Comparison of ENCODE assay signal across 22 cellular contexts in the genomic region with DNA sequence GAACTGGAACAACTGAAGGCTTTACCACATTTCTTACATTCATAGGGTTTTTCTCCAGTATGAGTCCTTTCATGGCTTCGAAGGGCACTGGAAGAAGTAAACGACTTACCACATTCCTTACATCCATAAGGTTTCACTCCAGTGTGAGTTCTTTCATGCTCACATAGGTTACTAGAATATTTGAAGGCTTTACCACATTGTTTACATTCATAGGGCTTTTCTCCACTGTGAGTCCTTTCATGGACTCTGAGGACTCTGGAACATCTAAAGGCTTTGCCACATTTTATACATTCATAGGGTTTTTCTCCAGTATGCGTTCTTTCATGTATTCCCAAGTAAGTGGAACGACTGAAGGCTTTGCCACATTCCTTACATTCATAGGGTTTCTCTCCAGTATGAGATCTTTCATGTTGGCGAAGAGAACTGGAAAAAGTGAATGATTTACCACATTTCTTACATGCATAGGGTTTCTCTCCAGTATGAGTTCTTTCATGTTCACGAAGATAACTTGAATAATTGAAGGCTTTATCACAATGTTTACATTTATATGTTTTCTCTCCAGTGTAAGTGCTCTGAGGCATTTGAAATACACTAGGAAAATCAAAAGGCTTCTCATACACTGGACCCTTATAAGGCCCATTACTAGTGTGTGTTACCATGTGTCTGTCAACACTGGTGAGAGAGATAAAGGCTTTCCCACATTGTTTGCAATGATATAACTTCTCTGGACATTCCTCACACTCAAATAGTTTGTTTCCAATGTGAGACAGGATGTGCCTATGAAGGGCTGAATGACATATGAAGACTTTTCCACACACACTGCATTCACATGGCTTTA. TPM values are rescaled to one million over a fixed set of nuclear protein-coding genes. Genes with fewer than 3 reads are reported as not detected.
DNase-seq lines count a peak whose midpoint lies in the region; ATAC-seq, FAIRE-seq and TF ChIP-seq lines count a peak whose summit lies in the region.
"Had no signal": no experiment of that assay in that cellular context is flagged by ENCODE, and none has a peak within 500 bp of the region (broad histone marks: within the 10 kb centered on the region; RNA-seq: fewer than 3 reads in every experiment).

No MANE protein-coding gene starts in this region.

- H3K4me2 ChIP-seq in A549 (no peak overlapping the region), K562 (ENCODE audit: insufficient read depth, low read length) (no peak overlapping the region), mesendoderm (ENCODE audit: low read length) (no peak overlapping the region), neural progenitor cell (no peak overlapping the region)

- 63% methylated on average over 6 of the region's 6 CpGs for WGBS in A549 (ENCODE audit: missing lambda C conversion rate)
- 81% methylated on average over 6 of the region's 6 CpGs for WGBS in K562 (ENCODE audit: insufficient coverage, low coverage, missing lambda C conversion rate)
- WGBS in mesendoderm (ENCODE audit: extremely low coverage, insufficient coverage, low lambda C conversion rate), result no CpG with 5 or more reads among the region's 6 CpGs

- intact Hi-C loops in K562 (cut with micrococcal nuclease), result no loop called here
- intact Hi-C loops in MCF 10A (cut with micrococcal nuclease), result no loop called here

- H3K9ac ChIP-seq in K562 (ENCODE audit: insufficient read depth in 1 of 2, low read depth in 2 of 2, low read length in 2 of 2), result no peak overlapping the region
- H3K9ac ChIP-seq in mesendoderm (ENCODE audit: low read length), result no peak overlapping the region
- no peak overlapping the region for H3K9ac ChIP-seq in neural progenitor cell

- POLR2A ChIA-PET in A549 (lab: Yijun Ruan, JAX), result no interaction called here
- POLR2A ChIA-PET in HEK293 (lab: Yijun Ruan, JAX), result no interaction called here
- POLR2A ChIA-PET in K562 (lab: Yijun Ruan, JAX), result no interaction called here
- POLR2A ChIA-PET in MCF 10A (lab: Yijun Ruan, JAX), result interaction anchor here (0.8 to 1.0 kb wide), 2 partner anchors 40 to 41 kb away, joined by 3 to 4 read pairs; a partner anchor contains a TSS

- peaks cover 6% of the 10 kb centered on the region for H3K79me1 ChIP-seq in mesendoderm (ENCODE audit: low read length)

- FAIRE-seq in A549 (lab: Jason Lieb, UNC) (no peak), K562 (lab: Jason Lieb, UNC) (no peak)
- FAIRE-seq: GM19239, H54, HTR-8/SVneo had no signal

- peaks cover 69% of the 10 kb centered on the region for H3K36me3 Mint-ChIP-seq in MCF 10A (ENCODE audit: insufficient read depth, unreplicated experiment)
- H3K36me3 Mint-ChIP-seq in neural progenitor cell, result peaks cover 71% of the 10 kb centered on the region

- no peak overlapping the region for H3K27ac Mint-ChIP-seq in MCF 10A (ENCODE audit: low read depth, unreplicated experiment)
- H3K27ac Mint-ChIP-seq in neural progenitor cell, result no peak overlapping the region
- H3K27ac Mint-ChIP-seq: HFFc6, IgD-negative memory B cell had no signal

- H3K27me3 Mint-ChIP-seq in MCF 10A (ENCODE audit: insufficient read depth, unreplicated experiment) (no peaks in the 10 kb centered on the region), neural progenitor cell (ENCODE audit: insufficient read depth, low read depth) (peaks cover 3% of the 10 kb centered on the region)
- H3K27me3 Mint-ChIP-seq: IgD-negative memory B cell had no signal

- TF ChIP-seq POLR2A in A549 (IDR thresholded peaks at IDR 0.05; ENCODE audit: low read length), result no peak
- TF ChIP-seq POLR2A in K562 (conservative IDR thresholded peaks at IDR 0.05), result no peak

- H3K27me3 ChIP-seq in K562 (ENCODE audit: control insufficient read depth in 2 of 2, insufficient read depth in 2 of 2, low read length in 2 of 2) (no peaks in the 10 kb centered on the region), mesendoderm (ENCODE audit: insufficient read depth, low read length, poor library complexity) (no peaks in the 10 kb centered on the region), neural progenitor cell (no peaks in the 10 kb centered on the region)

- H2BK5ac ChIP-seq in mesendoderm (ENCODE audit: low read length), result no peak overlapping the region

- peak in 1 of 2 experiments; percentile 23 for DNase-seq in A549 (ENCODE audit: low read depth in 1 of 2, low spot score in 1 of 2)
- DNase-seq in K562 (ENCODE audit: extremely low read depth in 1 of 4, low spot score in 3 of 4), result no peak
- peak; percentile 14 for DNase-seq in mesendoderm
- no peak for DNase-seq in MCF 10A (ENCODE audit: unreplicated experiment)
- DNase-seq in neural progenitor cell (ENCODE audit: low spot score), result no peak
- DNase-seq: 8988T, EL, GF-D8, HFFc6, NCI-H1417, NCI-H1694 treated with DMSO at 0.1 percent for 48 hours, NCI-H446 treated with DMSO at 0.1 percent for 48 hours, NCI-H526 treated with DMSO at 0.1 percent for 48 hours, Right ventricle myocardium superior, SW 1271 had no signal

- no peaks in the 10 kb centered on the region for H3K4me1 ChIP-seq in A549
- no peaks in the 10 kb centered on the region for H3K4me1 ChIP-seq in HEK293 (ENCODE audit: control insufficient read depth, insufficient read depth, low read length)
- H3K4me1 ChIP-seq in K562 (replicated peaks in 1 of 2; ENCODE audit: control insufficient read depth in 2 of 2, insufficient read depth in 2 of 2, low read length in 2 of 2), result no peaks in the 10 kb centered on the region
- no peaks in the 10 kb centered on the region for H3K4me1 ChIP-seq in mesendoderm (ENCODE audit: control insufficient read depth, low read depth, low read length)
- H3K4me1 ChIP-seq in neural progenitor cell, result no peaks in the 10 kb centered on the region

- BruUV-seq in K562 (replicated peaks; lab: Mats Ljungman, UMichigan) (no TSS peak), MCF 10A (replicated peaks; lab: Mats Ljungman, UMichigan) (no TSS peak)

- no peaks in the 10 kb centered on the region for H3K4me1 Mint-ChIP-seq in MCF 10A (ENCODE audit: insufficient read depth, unreplicated experiment)
- no peaks in the 10 kb centered on the region for H3K4me1 Mint-ChIP-seq in neural progenitor cell
- H3K4me1 Mint-ChIP-seq: IgD-negative memory B cell had no signal

- H3F3A ChIP-seq in neural progenitor cell (ENCODE audit: low read depth), result peaks cover 4% of the 10 kb centered on the region

- H3K9me3 Mint-ChIP-seq in MCF 10A (ENCODE audit: unreplicated experiment) (peaks cover 64% of the 10 kb centered on the region), neural progenitor cell (peaks cover 87% of the 10 kb centered on the region)

- H2AFZ ChIP-seq in K562 (ENCODE audit: low read depth, low read length) (no peak overlapping the region), neural progenitor cell (replicated peaks) (no peak overlapping the region)

- H4K20me1 ChIP-seq in K562 (replicated peaks; ENCODE audit: control insufficient read depth, insufficient read depth, low read length) (no peaks in the 10 kb centered on the region), neural progenitor cell (ENCODE audit: low read depth) (no peaks in the 10 kb centered on the region)

- H4K8ac ChIP-seq in mesendoderm (ENCODE audit: low read depth, low read length), result no peak overlapping the region

- H3K23ac ChIP-seq in mesendoderm (ENCODE audit: low read length), result no peak overlapping the region

- CTCF ChIA-PET in A549 (lab: Yijun Ruan, JAX) (no interaction called here), HEK293 (lab: Yijun Ruan, JAX) (no interaction called here), K562 (lab: Yijun Ruan, JAX; ENCODE audit: low intra/inter-chr PET ratio) (no interaction called here), MCF 10A (lab: Yijun Ruan, JAX) (interaction anchor here (0.7 to 0.9 kb wide), 2 partner anchors 51 to 131 kb away, joined by 3 to 4 read pairs; no protein-coding TSS in a partner anchor)

- H3K9me3 ChIP-seq in A549, result peaks cover 89% of the 10 kb centered on the region
- H3K9me3 ChIP-seq in HEK293 (ENCODE audit: control insufficient read depth, insufficient read depth, low read depth, low read length), result no peaks in the 10 kb centered on the region
- peaks cover 29% of the 10 kb centered on the region for H3K9me3 ChIP-seq in K562 (replicated peaks; ENCODE audit: control insufficient read depth, insufficient read depth, low read depth, low read length)
- H3K9me3 ChIP-seq in neural progenitor cell (ENCODE audit: low read depth), result peaks cover 75% of the 10 kb centered on the region

- TF ChIP-seq CTCF in A549 (IDR thresholded peaks at IDR 0.05) (no peak), HEK293 (tag by site-specific recombination; IDR thresholded peaks at IDR 0.05) (no peak), K562 (IDR thresholded peaks at IDR 0.05 in 2 of 3, conservative IDR thresholded peaks at IDR 0.05 in 1 of 3; ENCODE audit: insufficient read depth in 2 of 3, low read depth in 1 of 3, low read length in 3 of 3) (no peak), MCF 10A (IDR thresholded peaks at IDR 0.05; ENCODE audit: unreplicated experiment) (no peak), neural progenitor cell (IDR thresholded peaks at IDR 0.05) (no peak)

- H2BK120ac ChIP-seq in mesendoderm (ENCODE audit: low read depth, low read length), result no peak overlapping the region

- H2BK15ac ChIP-seq in mesendoderm (replicated peaks; ENCODE audit: low read depth), result no peak overlapping the region

- in situ Hi-C loops in K562 (cut with MboI), result no loop called here

- no peak overlapping the region for H3K4me3 ChIP-seq in A549
- H3K4me3 ChIP-seq in HEK293 (ENCODE audit: low read depth, low read length), result no peak overlapping the region
- no peak overlapping the region for H3K4me3 ChIP-seq in K562
- H3K4me3 ChIP-seq in mesendoderm (ENCODE audit: low read length), result peak overlapping the region; percentile 27
- no peak overlapping the region for H3K4me3 ChIP-seq in neural progenitor cell

- no peak overlapping the region for H4K5ac ChIP-seq in mesendoderm (ENCODE audit: low read length)

- TF ChIP-seq RAD21 in A549 (conservative IDR thresholded peaks at IDR 0.05 in 1 of 2, IDR thresholded peaks at IDR 0.05 in 1 of 2), result no peak
- 0 out of 4 replicates have a peak, but pooled peaks of 1 of the 2 experiments have one; percentile 3 for TF ChIP-seq RAD21 in K562 (CRISPR knock-in tag; conservative IDR thresholded peaks at IDR 0.05 in 1 of 2, IDR thresholded peaks at IDR 0.05 in 1 of 2)

- H3K4me3 Mint-ChIP-seq in MCF 10A (ENCODE audit: unreplicated experiment), result no peak overlapping the region
- no peak overlapping the region for H3K4me3 Mint-ChIP-seq in neural progenitor cell
- H3K4me3 Mint-ChIP-seq: HFFc6, IgD-negative memory B cell had no signal

- peaks cover 10% of the 10 kb centered on the region; the same call in 1 of the 3 replicates for H3K79me2 ChIP-seq in K562 (ENCODE audit: control insufficient read depth, insufficient read depth, low read length)
- H3K79me2 ChIP-seq in mesendoderm (ENCODE audit: control insufficient read depth, insufficient read depth, low read length), result peaks cover 2% of the 10 kb centered on the region
- peaks cover 31% of the 10 kb centered on the region for H3K79me2 ChIP-seq in neural progenitor cell (ENCODE audit: low read depth)

- ATAC-seq in A549 (no peak), K562 (no peak), HG02852 (IDR thresholded peaks at IDR 0.05; ENCODE audit: unreplicated experiment) (no peak), HG03354 (IDR thresholded peaks at IDR 0.05; ENCODE audit: poor library complexity, severe bottlenecking, unreplicated experiment) (no peak)

- TF ChIP-seq EP300 in A549 (IDR thresholded peaks at IDR 0.05), result no peak
- TF ChIP-seq EP300 in K562 (IDR thresholded peaks at IDR 0.05; ENCODE audit: low read length), result no peak

- no peak overlapping the region for H3K18ac ChIP-seq in mesendoderm (ENCODE audit: low read length)

- peaks cover 0 to 31% of the 10 kb centered on the region in 2 experiments; a peak in 1 of 3 replicates for H3K36me3 ChIP-seq in HEK293 (ENCODE audit: control insufficient read depth in 2 of 2, insufficient read depth in 1 of 2, low read length in 2 of 2)
- H3K36me3 ChIP-seq in K562 (ENCODE audit: control insufficient read depth, insufficient read depth, low read length), result peaks cover 23% of the 10 kb centered on the region
- peaks cover 7% of the 10 kb centered on the region for H3K36me3 ChIP-seq in mesendoderm (ENCODE audit: control insufficient read depth, insufficient read depth, low read length)
- peaks cover 66% of the 10 kb centered on the region for H3K36me3 ChIP-seq in neural progenitor cell

- H3K9me1 ChIP-seq in K562 (ENCODE audit: control insufficient read depth, insufficient read depth, low read length), result no peaks in the 10 kb centered on the region

- no peak overlapping the region for H3K56ac ChIP-seq in mesendoderm (ENCODE audit: low read length)

- H3K27ac ChIP-seq in A549 (no peak overlapping the region), HEK293 (ENCODE audit: extremely low read depth, low read depth, low read length) (no peak overlapping the region), K562 (ENCODE audit: extremely low read depth, low read depth, low read length) (no peak overlapping the region), mesendoderm (ENCODE audit: low read depth, low read length) (no peak overlapping the region), neural progenitor cell (no peak overlapping the region)

- no peak overlapping the region for H2AK5ac ChIP-seq in mesendoderm (ENCODE audit: low read length)

- H3K4ac ChIP-seq in mesendoderm (ENCODE audit: low read depth, low read length), result no peak overlapping the region

RNA-seq across cellular contexts. Expression of a gene that starts 29.8 kb away (rescaled TPM):
- polyA plus RNA-seq in A549 (2011; rRNA removed) (1.7 and 2.6 TPM in 2 replicates), A549 (2017; fragmentation: RNase III; extraction: RNeasy Plus Mini Kit Qiagen cat#74134 plus additional on column Dnase treatment) (2.5 to 3.3 TPM (median 2.7 TPM) in 3 replicates), K562 (2011; rRNA removed) (8.7 and 9.0 TPM in 2 replicates), K562 (2014; fragmentation: Illumina TruSeq; extraction: Trizol) (11.1 and 12.1 TPM in 2 replicates), K562 (2014; fragmentation: Nextera tagmentation; extraction: Ambion mirVana) (1 to 10 TPM; 8.7 to 8.8 TPM), K562 (2014; rRNA removed) (6.4 and 11.1 TPM in 2 replicates)
- polyA plus RNA-seq in A549 (2012; cell fraction: cytosol; rRNA removed), result 1.6 and 2.0 TPM in 2 replicates
- 0.77 and 1.9 TPM in 2 replicates for polyA plus RNA-seq in A549 (2012; cell fraction: nucleus; rRNA removed)
- polyA minus RNA-seq in A549 (2011; rRNA and poly(A)+ RNA removed), result 0.45 and 1.9 TPM in 2 replicates
- total RNA-seq in K562 (2011; cell fraction: chromatin; rRNA removed; ENCODE audit: low replicate concordance), result 15.9 and 40.0 TPM in 2 replicates
- total RNA-seq in K562 (2011; cell fraction: nucleolus; rRNA removed), result 8.9 and 10.5 TPM in 2 replicates
- 16.4 and 22.7 TPM in 2 replicates for total RNA-seq in K562 (2011; cell fraction: nucleoplasm; rRNA removed)
- total RNA-seq in K562 (2014; rRNA removed) (10.9 and 11.5 TPM in 2 replicates), K562 (2014; rRNA removed; fragmentation: Illumina TruSeq; extraction: Trizol) (15.2 and 15.7 TPM in 2 replicates), K562 (2015; rRNA removed; fragmentation: Illumina TruSeq; extraction: Trizol) (10.2 and 10.6 TPM in 2 replicates), K562 (2021) (10.9 and 13.7 TPM in 2 replicates), MCF 10A (2022) (8.7 and 13.8 TPM in 2 replicates), neural progenitor cell (ENCODE audit: low replicate concordance) (27.6 and 34.6 TPM in 2 replicates)
- polyA plus RNA-seq in K562 (2011; cell fraction: cytosol; rRNA removed), result 3.3 and 9.2 TPM in 2 replicates
- 7.5 and 9.3 TPM in 2 replicates for polyA plus RNA-seq in K562 (2011; cell fraction: nucleus; rRNA removed)
- polyA plus RNA-seq in K562 (2012), result 9.8 and 9.9 TPM in 2 replicates
- 12.7 and 15.3 TPM in 2 replicates for polyA minus RNA-seq in K562 (2011; rRNA and poly(A)+ RNA removed)
- 3.7 and 5.2 TPM in 2 replicates for polyA minus RNA-seq in K562 (2011; cell fraction: cytosol; rRNA and poly(A)+ RNA removed)
- polyA minus RNA-seq in K562 (2011; cell fraction: nucleus; rRNA and poly(A)+ RNA removed), result 4.8 and 11.7 TPM in 2 replicates
- 9.0 TPM for polyA plus RNA-seq in mesendoderm (2013, experiment 1 of 2)
- polyA plus RNA-seq in mesendoderm (2013, experiment 2 of 2), result 9.7 TPM
- total RNA-seq: Right ventricle myocardium superior had no signal

RNA-seq across cellular contexts. Expression of a gene that starts 40.9 kb away (rescaled TPM):
- polyA plus RNA-seq in A549 (2011; rRNA removed) (3.5 and 4.3 TPM in 2 replicates), A549 (2017; fragmentation: RNase III; extraction: RNeasy Plus Mini Kit Qiagen cat#74134 plus additional on column Dnase treatment) (2.9 to 3.3 TPM (median 3.0 TPM) in 3 replicates), K562 (2011; rRNA removed) (9.7 and 11.8 TPM in 2 replicates), K562 (2014; fragmentation: Illumina TruSeq; extraction: Trizol) (11.1 and 12.4 TPM in 2 replicates), K562 (2014; fragmentation: Nextera tagmentation; extraction: Ambion mirVana) (10 to 100 TPM; 17.3 to 23.4 TPM), K562 (2014; rRNA removed) (8.2 and 8.7 TPM in 2 replicates)
- polyA plus RNA-seq in A549 (2012; cell fraction: cytosol; rRNA removed), result 0.85 and 1.0 TPM in 2 replicates
- polyA plus RNA-seq in A549 (2012; cell fraction: nucleus; rRNA removed), result 0.36 and 0.54 TPM in 2 replicates
- polyA minus RNA-seq in A549 (2011; rRNA and poly(A)+ RNA removed), result 1.1 and 1.2 TPM in 2 replicates
- 4.5 and 17.1 TPM in 2 replicates for total RNA-seq in K562 (2011; cell fraction: chromatin; rRNA removed; ENCODE audit: low replicate concordance)
- total RNA-seq in K562 (2011; cell fraction: nucleolus; rRNA removed), result 2.8 and 5.1 TPM in 2 replicates
- 6.5 and 7.7 TPM in 2 replicates for total RNA-seq in K562 (2011; cell fraction: nucleoplasm; rRNA removed)
- total RNA-seq in K562 (2014; rRNA removed) (6.7 and 8.9 TPM in 2 replicates), K562 (2014; rRNA removed; fragmentation: Illumina TruSeq; extraction: Trizol) (14.5 and 17.8 TPM in 2 replicates), K562 (2015; rRNA removed; fragmentation: Illumina TruSeq; extraction: Trizol) (10.3 and 11.2 TPM in 2 replicates), K562 (2021) (7.1 and 7.9 TPM in 2 replicates), MCF 10A (2022) (7.1 and 7.7 TPM in 2 replicates), neural progenitor cell (ENCODE audit: low replicate concordance) (22.1 and 38.4 TPM in 2 replicates)
- 1.1 and 2.6 TPM in 2 replicates for polyA plus RNA-seq in K562 (2011; cell fraction: cytosol; rRNA removed)
- 2.7 and 4.4 TPM in 2 replicates for polyA plus RNA-seq in K562 (2011; cell fraction: nucleus; rRNA removed)
- 5.9 and 6.1 TPM in 2 replicates for polyA plus RNA-seq in K562 (2012)
- polyA minus RNA-seq in K562 (2011; rRNA and poly(A)+ RNA removed), result 11.7 and 13.9 TPM in 2 replicates
- polyA minus RNA-seq in K562 (2011; cell fraction: cytosol; rRNA and poly(A)+ RNA removed), result 3.2 and 4.0 TPM in 2 replicates
- polyA minus RNA-seq in K562 (2011; cell fraction: nucleus; rRNA and poly(A)+ RNA removed), result 3.4 and 6.0 TPM in 2 replicates
- 6.5 TPM for polyA plus RNA-seq in mesendoderm (2013, experiment 1 of 2)
- 5.9 TPM for polyA plus RNA-seq in mesendoderm (2013, experiment 2 of 2)
